ENCODE assay signal across 1 cellular context in the genomic region with DNA sequence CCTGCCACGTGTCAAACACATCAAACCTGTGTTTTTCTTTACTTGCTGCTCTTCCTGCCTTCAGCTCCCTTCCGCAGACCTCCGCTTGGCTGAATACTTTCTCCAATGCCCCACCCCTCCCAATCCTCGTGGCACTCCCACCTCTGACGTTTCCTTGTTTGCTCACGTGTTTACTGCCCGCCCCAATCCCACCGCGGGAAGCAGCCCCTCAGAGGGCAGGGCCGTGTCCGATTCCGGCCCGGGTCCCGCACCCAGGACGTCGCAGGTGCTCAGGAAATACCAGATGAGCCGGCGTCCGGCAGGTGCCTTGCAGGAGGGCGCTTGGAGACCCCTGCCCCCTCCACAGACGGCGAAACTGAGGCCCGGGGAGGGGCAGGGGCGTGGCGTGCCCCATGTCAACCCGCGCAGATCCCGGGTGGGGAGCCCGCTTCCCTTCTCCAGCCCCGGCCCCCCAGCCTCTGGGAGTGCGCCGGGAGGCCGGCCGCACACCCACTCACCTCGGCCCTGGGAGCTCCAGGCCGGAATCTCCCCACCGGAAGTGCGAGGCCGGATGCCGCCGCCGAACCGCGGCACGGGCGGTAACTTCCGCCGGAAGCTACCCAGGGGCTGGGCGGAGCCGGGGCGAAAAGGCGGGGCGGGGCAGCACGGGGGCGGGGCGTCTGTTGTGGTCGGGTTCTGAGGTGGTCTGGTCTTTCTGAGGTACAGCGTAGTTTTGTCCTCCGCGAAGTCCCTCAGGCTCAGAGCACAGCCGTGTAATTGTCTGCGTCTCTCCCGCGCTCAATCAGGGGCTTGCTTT.
TF ChIP-seq lines count a peak whose summit lies in the region.

No MANE protein-coding gene starts in this region.

TF ChIP-seq in SK-N-SH treated with all-trans-retinoic acid at 6 μM for 48 hours, 23 proteins besides CTCF, POLR2A, EP300 and RAD21 (continued from another document):
- TF ChIP-seq, protein P1, sequence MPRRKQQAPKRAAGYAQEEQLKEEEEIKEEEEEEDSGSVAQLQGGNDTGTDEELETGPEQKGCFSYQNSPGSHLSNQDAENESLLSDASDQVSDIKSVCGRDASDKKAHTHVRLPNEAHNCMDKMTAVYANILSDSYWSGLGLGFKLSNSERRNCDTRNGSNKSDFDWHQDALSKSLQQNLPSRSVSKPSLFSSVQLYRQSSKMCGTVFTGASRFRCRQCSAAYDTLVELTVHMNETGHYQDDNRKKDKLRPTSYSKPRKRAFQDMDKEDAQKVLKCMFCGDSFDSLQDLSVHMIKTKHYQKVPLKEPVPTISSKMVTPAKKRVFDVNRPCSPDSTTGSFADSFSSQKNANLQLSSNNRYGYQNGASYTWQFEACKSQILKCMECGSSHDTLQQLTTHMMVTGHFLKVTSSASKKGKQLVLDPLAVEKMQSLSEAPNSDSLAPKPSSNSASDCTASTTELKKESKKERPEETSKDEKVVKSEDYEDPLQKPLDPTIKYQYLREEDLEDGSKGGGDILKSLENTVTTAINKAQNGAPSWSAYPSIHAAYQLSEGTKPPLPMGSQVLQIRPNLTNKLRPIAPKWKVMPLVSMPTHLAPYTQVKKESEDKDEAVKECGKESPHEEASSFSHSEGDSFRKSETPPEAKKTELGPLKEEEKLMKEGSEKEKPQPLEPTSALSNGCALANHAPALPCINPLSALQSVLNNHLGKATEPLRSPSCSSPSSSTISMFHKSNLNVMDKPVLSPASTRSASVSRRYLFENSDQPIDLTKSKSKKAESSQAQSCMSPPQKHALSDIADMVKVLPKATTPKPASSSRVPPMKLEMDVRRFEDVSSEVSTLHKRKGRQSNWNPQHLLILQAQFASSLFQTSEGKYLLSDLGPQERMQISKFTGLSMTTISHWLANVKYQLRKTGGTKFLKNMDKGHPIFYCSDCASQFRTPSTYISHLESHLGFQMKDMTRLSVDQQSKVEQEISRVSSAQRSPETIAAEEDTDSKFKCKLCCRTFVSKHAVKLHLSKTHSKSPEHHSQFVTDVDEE (CRISPR knock-in tag; IDR thresholded peaks at IDR 0.05), result no peak
- TF ChIP-seq TCF4 (CRISPR knock-in tag; IDR thresholded peaks at IDR 0.05; ENCODE audit: borderline replicate concordance), result no peak
- TF ChIP-seq PPARA (CRISPR knock-in tag; IDR thresholded peaks at IDR 0.05; ENCODE audit: borderline replicate concordance), result no peak
